In the genomic region with DNA sequence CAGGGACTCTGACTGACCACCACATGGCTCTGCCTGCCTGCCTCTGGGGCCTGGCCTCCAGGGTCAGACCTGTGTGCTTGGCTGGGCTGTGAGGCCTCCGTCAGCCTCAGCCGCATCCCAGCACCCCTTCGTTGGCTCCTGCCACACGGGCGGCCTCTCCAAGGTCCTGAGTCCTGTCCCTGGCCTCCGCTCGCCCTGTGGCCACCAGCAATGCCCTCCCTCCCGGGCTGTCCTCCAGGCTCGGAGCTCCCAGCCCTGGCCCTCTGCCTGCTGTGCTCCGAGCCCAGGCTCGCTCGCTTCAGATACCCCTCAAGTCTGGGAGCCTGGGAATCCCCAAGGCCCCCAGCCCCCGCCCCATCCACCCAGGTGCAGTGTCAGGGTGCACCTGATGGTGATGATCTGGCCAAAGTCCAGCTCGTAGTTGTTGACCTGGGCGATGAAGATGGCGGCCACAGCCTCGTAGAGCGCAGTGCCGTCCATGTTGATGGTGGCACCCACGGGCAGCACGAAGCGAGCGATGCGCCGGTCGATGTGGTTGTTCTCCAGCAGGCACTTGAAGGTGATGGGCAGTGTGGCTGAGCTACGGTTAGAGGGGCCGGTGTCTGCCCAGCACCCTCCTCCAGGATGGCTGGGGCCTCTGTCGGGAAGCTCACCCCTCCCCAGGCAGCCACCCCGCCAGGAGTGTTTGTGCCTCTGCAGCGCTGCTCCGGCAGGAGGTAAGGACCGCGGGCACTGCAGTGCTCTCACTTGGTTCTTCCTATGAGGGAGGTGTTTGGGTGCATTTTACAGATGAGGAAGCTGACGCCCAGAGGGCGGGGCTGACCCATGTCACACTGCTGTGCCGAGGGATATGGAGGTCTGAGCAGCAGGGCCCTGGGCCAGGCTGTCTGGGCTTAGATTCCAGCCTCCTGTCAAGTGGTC, we compare ENCODE assay signal across 21 cellular contexts. TPM values are rescaled to one million over a fixed set of nuclear protein-coding genes. Genes with fewer than 3 reads are reported as not detected.
DNase-seq lines count a peak whose midpoint lies in the region; ATAC-seq, FAIRE-seq and TF ChIP-seq lines count a peak whose summit lies in the region.
"Had no signal": no experiment of that assay in that cellular context is flagged by ENCODE, and none has a peak within 500 bp of the region (broad histone marks: within the 10 kb centered on the region; RNA-seq: fewer than 3 reads in every experiment).

No MANE protein-coding gene starts in this region.

- H3K23ac ChIP-seq in H1 (ENCODE audit: insufficient read length): no peak overlapping the region

- no peak for TF ChIP-seq RAD21 in H1 (IDR thresholded peaks at IDR 0.05 in 1 of 2, conservative IDR thresholded peaks at IDR 0.05 in 1 of 2; ENCODE audit: low read depth in 2 of 2, low read length in 2 of 2)

- ATAC-seq in lung (ENCODE audit: insufficient read depth, low FRiP score) (peak; percentile 35), upper lobe of left lung (ENCODE audit: low FRiP score in 2 of 2) (peak in 1 of 2 donors; percentile 56), HG02981 (IDR thresholded peaks at IDR 0.05; ENCODE audit: unreplicated experiment) (no peak), PC-3 (no peak)
- ATAC-seq: naive thymus-derived CD8-positive, alpha-beta T cell; T-cell had no signal

- no peak overlapping the region for H2BK5ac ChIP-seq in H1 (ENCODE audit: low read depth, low read length)

- H4K5ac ChIP-seq in H1 (ENCODE audit: insufficient read length, low read depth, low read length): no peak overlapping the region

- H3K36me3 ChIP-seq in H1 (ENCODE audit: control insufficient read depth in 2 of 4, insufficient read depth in 4 of 4, low read length in 3 of 4) (no peaks in the 10 kb centered on the region), lung (ENCODE audit: control insufficient read depth in 2 of 2, insufficient read depth in 2 of 2, low read length in 2 of 2) (no peaks in the 10 kb centered on the region), upper lobe of left lung (no peaks in the 10 kb centered on the region), PC-3 (ENCODE audit: low read depth, low read length) (no peaks in the 10 kb centered on the region)
- H3K36me3 ChIP-seq: esophagus squamous epithelium had no signal

- H2BK15ac ChIP-seq in H1 (ENCODE audit: low read length): no peak overlapping the region

- CTCF ChIA-PET in H1 (lab: Charles Lee; ENCODE audit: partially characterized antibody): interaction anchor here (0.6 to 1.6 kb wide), 5 partner anchors 9 to 99 kb away, joined by 3 to 4 read pairs (median 4); no protein-coding TSS in a partner anchor
- CTCF ChIA-PET in PC-3 (lab: Charles Lee): no interaction called here

- POLR2A ChIA-PET in H1 (lab: Charles Lee; ENCODE audit: partially characterized antibody) (interaction anchor here (1.9 kb wide), 1 partner anchor 15 kb away, joined by 5 read pairs; no protein-coding TSS in a partner anchor), PC-3 (lab: Charles Lee; ENCODE audit: unreplicated experiment) (no interaction called here)

- 92% methylated on average over 32 of the region's 37 CpGs; no CpG with 5 or more reads in 1 of the 2 experiments for WGBS in H1 (ENCODE audit: extremely low coverage in 1 of 2, insufficient coverage in 1 of 2, insufficient read length in 1 of 2, insufficient replicate concordance in 2 of 2, low coverage in 1 of 2, low lambda C conversion rate in 2 of 2, missing lambda C conversion rate in 1 of 2), 2 experiments
- WGBS in lung, 2 donors: 87 to 89% methylated on average over 37 of the region's 37 CpGs
- WGBS in upper lobe of left lung, 2 donors: 86 to 92% methylated on average over 15 to 36 of the region's 37 CpGs

- no peak overlapping the region for H3K14ac ChIP-seq in H1 (ENCODE audit: insufficient read length)

- no peak overlapping the region; the same call in 1 of the 2 replicates for H2BK12ac ChIP-seq in H1 (ENCODE audit: low read depth, low read length)

- no peak for FAIRE-seq in H1 (lab: Jason Lieb, UNC)
- FAIRE-seq: GM18507, RCC 7860 had no signal

- H3K9me3 ChIP-seq in H1 (ENCODE audit: insufficient read depth in 2 of 2, low read depth in 1 of 2, low read length in 1 of 2) (no peaks in the 10 kb centered on the region), lung (ENCODE audit: control insufficient read depth in 2 of 2, insufficient read depth in 1 of 2, low read length in 1 of 2) (no peaks in the 10 kb centered on the region), upper lobe of left lung (no peaks in the 10 kb centered on the region), PC-3 (ENCODE audit: low read length) (no peaks in the 10 kb centered on the region)
- H3K9me3 ChIP-seq: esophagus squamous epithelium had no signal

- no peak overlapping the region for H3K56ac ChIP-seq in H1 (replicated peaks; ENCODE audit: insufficient read length, low read depth, low read length)

- no peaks in the 10 kb centered on the region for H3K27me3 ChIP-seq in H1 (replicated peaks in 1 of 4; ENCODE audit: control insufficient read depth in 3 of 4, extremely low read depth in 1 of 4, insufficient read depth in 3 of 4, low read length in 3 of 4)
- no peaks in the 10 kb centered on the region for H3K27me3 ChIP-seq in lung (ENCODE audit: control insufficient read depth, insufficient read depth)
- no peaks in the 10 kb centered on the region for H3K27me3 ChIP-seq in upper lobe of left lung
- no peaks in the 10 kb centered on the region for H3K27me3 ChIP-seq in PC-3 (ENCODE audit: low read length)
- H3K27me3 ChIP-seq: dorsolateral prefrontal cortex, esophagus squamous epithelium had no signal

- no peaks in the 10 kb centered on the region for H3F3A ChIP-seq in PC-3 (ENCODE audit: low read length, unreplicated experiment)

- no peak overlapping the region for H2BK20ac ChIP-seq in H1 (ENCODE audit: low read length)

- no peak for TF ChIP-seq EP300 in H1 (IDR thresholded peaks at IDR 0.05; ENCODE audit: borderline replicate concordance in 1 of 2, low read depth in 2 of 2, low read length in 2 of 2)
- TF ChIP-seq EP300 in upper lobe of left lung (IDR thresholded peaks at IDR 0.05): no peak

- no peaks in the 10 kb centered on the region for H3K79me1 ChIP-seq in H1 (ENCODE audit: low read depth, low read length)

- intact Hi-C loops in PC-3 (cut with micrococcal nuclease): no loop called here

- no peaks in the 10 kb centered on the region for H3K79me2 ChIP-seq in H1 (ENCODE audit: control insufficient read depth in 1 of 2, insufficient read depth in 2 of 2, low read length in 2 of 2)
- H3K79me2 ChIP-seq in PC-3 (ENCODE audit: low read length): no peaks in the 10 kb centered on the region

- H3K4me3 ChIP-seq in H1 (ENCODE audit: extremely low read depth in 1 of 4, insufficient read depth in 2 of 4, low read depth in 3 of 4, low read length in 4 of 4): no peak overlapping the region
- H3K4me3 ChIP-seq in lung: no peak overlapping the region
- H3K4me3 ChIP-seq in upper lobe of left lung: no peak overlapping the region
- H3K4me3 ChIP-seq in PC-3 (ENCODE audit: low read length): no peak overlapping the region
- H3K4me3 ChIP-seq: esophagus squamous epithelium had no signal

- TF ChIP-seq POLR2A in H1 (IDR thresholded peaks at IDR 0.05; ENCODE audit: control extremely low read depth in 1 of 2, low read depth in 2 of 2, low read length in 2 of 2) (no peak), upper lobe of left lung (IDR thresholded peaks at IDR 0.05) (no peak)

- no peak overlapping the region for H2AFZ ChIP-seq in H1 (ENCODE audit: low read length)
- H2AFZ ChIP-seq in PC-3 (ENCODE audit: low read length): no peak overlapping the region

- H3K23me2 ChIP-seq in H1 (ENCODE audit: low read depth, low read length): peaks cover 3% of the 10 kb centered on the region; the same call in 1 of the 2 replicates

- H3K9ac ChIP-seq in H1 (replicated peaks in 1 of 4; ENCODE audit: extremely low read depth in 1 of 4, low read depth in 3 of 4, low read length in 3 of 4): no peak overlapping the region
- H3K9ac ChIP-seq in PC-3 (ENCODE audit: low read length): no peak overlapping the region

- no peak overlapping the region for H3K27ac ChIP-seq in H1 (ENCODE audit: low read depth, low read length)
- H3K27ac ChIP-seq in lung (ENCODE audit: low read depth in 1 of 2, low read length in 1 of 2): peak overlapping the region in 1 of 2 donors; percentile 27
- no peak overlapping the region for H3K27ac ChIP-seq in upper lobe of left lung
- no peak overlapping the region for H3K27ac ChIP-seq in PC-3 (ENCODE audit: low read length)
- H3K27ac ChIP-seq: dorsolateral prefrontal cortex had no signal

- H4K20me1 ChIP-seq in H1 (replicated peaks in 1 of 2; ENCODE audit: control insufficient read depth in 1 of 2, insufficient read depth in 2 of 2, low read length in 2 of 2) (no peaks in the 10 kb centered on the region), PC-3 (ENCODE audit: low read length) (no peaks in the 10 kb centered on the region)

- no peak overlapping the region for H2BK120ac ChIP-seq in H1 (replicated peaks; ENCODE audit: low read depth, low read length)

- no peak overlapping the region for H3K4me2 ChIP-seq in H1 (ENCODE audit: insufficient read depth in 1 of 2, low read depth in 2 of 2, low read length in 2 of 2)
- no peak overlapping the region for H3K4me2 ChIP-seq in PC-3 (ENCODE audit: low read length)

- H3K9me2 ChIP-seq in PC-3 (replicated peaks; ENCODE audit: low read length): no peaks in the 10 kb centered on the region

- H4K91ac ChIP-seq in H1 (replicated peaks; ENCODE audit: insufficient read length, low read length): no peak overlapping the region

- no peak for TF ChIP-seq CTCF in H1 (IDR thresholded peaks at IDR 0.05; ENCODE audit: control extremely low read depth in 1 of 3, insufficient read depth in 1 of 3, low read depth in 1 of 3, low read length in 3 of 3)
- no peak for TF ChIP-seq CTCF in lung (IDR thresholded peaks at IDR 0.05; ENCODE audit: control extremely low read depth, extremely low read depth)
- TF ChIP-seq CTCF in upper lobe of left lung (IDR thresholded peaks at IDR 0.05): no peak
- TF ChIP-seq CTCF in PC-3 (conservative IDR thresholded peaks at IDR 0.05; ENCODE audit: low read depth, low read length): no peak

- H4K8ac ChIP-seq in H1 (ENCODE audit: extremely low read depth, insufficient read depth, low read length): no peak overlapping the region

- no peak overlapping the region for H3K18ac ChIP-seq in H1 (ENCODE audit: extremely low read depth, low read length)

- H2AK5ac ChIP-seq in H1 (ENCODE audit: low read depth, low read length): no peak overlapping the region

- DNase-seq in NCI-H69 (lab: John Stamatoyannopoulos, UW) (peak; percentile 33), H1 (ENCODE audit: low read depth in 1 of 2, low spot score in 2 of 2) (no peak), lung (ENCODE audit: low spot score) (no peak), upper lobe of left lung (peak; percentile 34 to 79), DMS114 treated with DMSO at 0.1 percent for 48 hours (lab: John Stamatoyannopoulos, UW; ENCODE audit: unreplicated experiment) (no peak), PC-3 (no peak)
- DNase-seq: activated CD4-positive, alpha-beta T cell treated with anti-CD3 and anti-CD28 coated beads for 1 hour; activated naive CD4-positive, alpha-beta T cell treated with anti-CD3 and anti-CD28 coated beads, Interleukin-2, amount 10 ng/mL, durations not matched to agents 7 days and 5 days; dorsolateral prefrontal cortex; esophagus squamous epithelium; hippocampal formation; naive thymus-derived CD8-positive, alpha-beta T cell; NCI-H2081; NCI-H748 treated with DMSO at 0.1 percent for 48 hours had no signal

- no TSS peak for BruUV-seq in PC-3 (replicated peaks; lab: Mats Ljungman, UMichigan)

- no peak overlapping the region for H3K4ac ChIP-seq in H1 (replicated peaks; ENCODE audit: insufficient read length, low read depth, low read length)

- H3K4me1 ChIP-seq in H1 (replicated peaks in 1 of 4; ENCODE audit: control insufficient read depth in 3 of 4, insufficient read depth in 4 of 4, low read length in 3 of 4): peaks cover 0 to 5% (median 0%) of the 10 kb centered on the region in 4 experiments; a peak in 5 of 7 replicates
- peaks cover 0 to 7% of the 10 kb centered on the region in 2 donors for H3K4me1 ChIP-seq in lung (ENCODE audit: control insufficient read depth in 2 of 2, insufficient read depth in 2 of 2, low read length in 2 of 2)
- peaks cover 3 to 11% (median 6%) of the 10 kb centered on the region in 4 donors for H3K4me1 ChIP-seq in upper lobe of left lung
- peaks cover 6% of the 10 kb centered on the region for H3K4me1 ChIP-seq in PC-3 (ENCODE audit: insufficient read depth, low read length)

RNA-seq across cellular contexts. Expression of a gene that starts 28.5 kb away (rescaled TPM):
- total RNA-seq in H1 (2021; fragmentation: NEBNext Ultra II Directional; extraction: Animal tissue kit (Norgen Biotek cat#: 25700)): 0.11 and 0.17 TPM in 2 replicates
- polyA plus RNA-seq in H1 (2011; rRNA removed) (0.17 and 0.63 TPM in 2 replicates), lung (10 to 100 TPM; 16.4 to 27.0 TPM)
- polyA plus RNA-seq in H1 (2011; cell fraction: cytosol; rRNA removed): 0.50 TPM
- 0.91 TPM for polyA plus RNA-seq in H1 (2011; cell fraction: nucleus; rRNA removed)
- polyA plus RNA-seq in H1 (2012, experiment 1 of 2): 0.17 to 0.42 TPM (median 0.31 TPM) in 4 replicates
- 0.22 TPM for polyA plus RNA-seq in H1 (2012, experiment 2 of 2)
- 0.14 TPM for polyA plus RNA-seq in H1 (2013, experiment 1 of 2)
- 0.22 TPM for polyA plus RNA-seq in H1 (2013, experiment 2 of 2)
- polyA minus RNA-seq in H1 (2011; rRNA and poly(A)+ RNA removed): 0.28 and 0.39 TPM in 2 replicates
- 1.8 TPM for polyA minus RNA-seq in H1 (2011; cell fraction: cytosol; rRNA and poly(A)+ RNA removed)
- 0.30 TPM for polyA minus RNA-seq in H1 (2011; cell fraction: nucleus; rRNA and poly(A)+ RNA removed)
- total RNA-seq in lung (10 to 100 TPM; 12.9 to 40.9 TPM), upper lobe of left lung (10 to 100 TPM; 15.2 to 87.1 (median 53.1) TPM), PC-3 (2014; rRNA removed) (not detected in 2 replicates)
- total RNA-seq: M059J; naive thymus-derived CD8-positive, alpha-beta T cell had no signal

RNA-seq across cellular contexts. Expression of a gene that starts 52.0 kb away (rescaled TPM):
- total RNA-seq in H1 (2021; fragmentation: NEBNext Ultra II Directional; extraction: Animal tissue kit (Norgen Biotek cat#: 25700)): not detected in 2 replicates
- polyA plus RNA-seq in H1 (2011; rRNA removed) (0.03 TPM in 1 of 2 replicates, not detected in the other), lung (under 1 TPM; 0.14 to 0.81 TPM)
- polyA plus RNA-seq in H1 (2011; cell fraction: cytosol; rRNA removed): not detected
- polyA plus RNA-seq in H1 (2011; cell fraction: nucleus; rRNA removed): 0.10 TPM
- polyA plus RNA-seq in H1 (2012, experiment 1 of 2): not detected in 4 replicates
- not detected for polyA plus RNA-seq in H1 (2012, experiment 2 of 2)
- polyA plus RNA-seq in H1 (2013, experiment 1 of 2): not detected
- polyA plus RNA-seq in H1 (2013, experiment 2 of 2): not detected
- polyA minus RNA-seq in H1 (2011; rRNA and poly(A)+ RNA removed): not detected in 2 replicates
- not detected for polyA minus RNA-seq in H1 (2011; cell fraction: cytosol; rRNA and poly(A)+ RNA removed)
- polyA minus RNA-seq in H1 (2011; cell fraction: nucleus; rRNA and poly(A)+ RNA removed): not detected
- total RNA-seq in lung (under 1 TPM; 0.14 to 0.61 TPM), upper lobe of left lung (1 to 10 TPM in 2 of 6 donors, under 1 TPM in 2, not detected in 2; 0.37 to 1.3 (median 0.77) TPM), PC-3 (2014; rRNA removed) (0.23 and 0.26 TPM in 2 replicates)
- total RNA-seq: naive thymus-derived CD8-positive, alpha-beta T cell; pulmonary artery endothelial cell; temporal lobe had no signal
- polyA plus RNA-seq: naive thymus-derived CD8-positive, alpha-beta T cell had no signal

Comparison
In these comparisons a context has a peak if more than half of its experiments do, and no peak if none do; other contexts are left out.
1. DNase-seq: peak in NCI-H69 (single experiment) and upper lobe of left lung (2 of 2); none in H1 (0 of 2), lung (single experiment), DMS114 treated with DMSO at 0.1 percent for 48 hours (single experiment) and PC-3 (single experiment).
2. RNA of a gene that starts 28.5 kb away (total RNA-seq): 15.2 to 87.1 TPM in upper lobe of left lung and 12.9 to 40.9 TPM in lung; 0.11 to 0.17 TPM in H1 and not detected in PC-3; every median in the first group is over 10 times any median in the second.